Comparison of ENCODE assay signal across 28 cellular contexts in the genomic region with DNA sequence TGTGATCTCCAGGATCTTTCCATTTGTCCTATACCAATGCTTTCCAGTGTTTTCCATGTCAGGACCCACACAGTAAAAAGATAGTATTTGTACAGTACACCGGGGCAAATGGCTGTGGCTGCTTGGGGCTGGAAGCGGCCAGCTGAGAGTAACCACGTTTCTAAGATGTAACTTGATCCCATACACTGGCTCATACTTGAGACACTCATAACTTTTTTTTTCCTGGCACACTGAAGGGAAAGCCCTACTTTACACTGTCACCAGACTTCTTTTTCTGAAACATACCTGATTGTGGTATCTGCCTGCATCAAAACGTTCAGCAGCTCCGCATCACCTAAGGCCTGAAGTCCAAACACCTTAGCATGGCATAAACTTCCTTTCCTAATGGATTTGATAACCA. TPM values are rescaled to one million over a fixed set of nuclear protein-coding genes. Genes with fewer than 3 reads are reported as not detected.
DNase-seq lines count a peak whose midpoint lies in the region; ATAC-seq and TF ChIP-seq lines count a peak whose summit lies in the region.
"Had no signal": no experiment of that assay in that cellular context is flagged by ENCODE, and none has a peak within 500 bp of the region (broad histone marks: within the 10 kb centered on the region; RNA-seq: fewer than 3 reads in every experiment).

No MANE protein-coding gene starts in this region.

- H4K8ac ChIP-seq in IMR-90 (ENCODE audit: low read depth in 2 of 2, low read length in 2 of 2), result no peak overlapping the region

- no peak overlapping the region for H3K4me3 Mint-ChIP-seq in mesothelial cell of epicardium
- H3K4me3 Mint-ChIP-seq: naive thymus-derived CD4-positive, alpha-beta T cell; stimulated activated memory B cell treated with anti-CD40 and anti-IgM and Interleukin-4, amounts not matched to agents 10 μg/mL and 1 μg/mL and 100 μg/mL, for 72 hours had no signal

- intact Hi-C loops in IMR-90 (cut with micrococcal nuclease) (no loop called here), heart right ventricle (cut with DNase I) (no loop called here)

- H3K4me1 Mint-ChIP-seq in mesothelial cell of epicardium, result peaks cover 6% of the 10 kb centered on the region
- H3K4me1 Mint-ChIP-seq: stimulated activated memory B cell treated with anti-CD40 and anti-IgM and Interleukin-4, amounts not matched to agents 10 μg/mL and 1 μg/mL and 100 μg/mL, for 72 hours had no signal

- no peak overlapping the region for H2BK20ac ChIP-seq in IMR-90 (ENCODE audit: low read depth, low read length)

- no peak overlapping the region for H3K9ac ChIP-seq in IMR-90 (ENCODE audit: low read depth, low read length)

- H3K14ac ChIP-seq in IMR-90 (replicated peaks; ENCODE audit: low read depth, low read length), result no peak overlapping the region

- no peak overlapping the region for H3K56ac ChIP-seq in IMR-90 (ENCODE audit: extremely low read depth, insufficient read depth, low read length)

- CTCF ChIA-PET in IMR-90 (lab: Yijun Ruan, JAX), result no interaction called here

- DNase-seq in AG10803 (ENCODE audit: low read depth), result peak; percentile 28
- DNase-seq in IMR-90, result peak; percentile 82
- peak; percentile 81 for DNase-seq in choroid plexus epithelial cell (ENCODE audit: low read depth)
- DNase-seq in mesothelial cell of epicardium (ENCODE audit: low spot score in 2 of 2, unreplicated experiment in 2 of 2), result no peak
- DNase-seq in COLO668 (lab: John Stamatoyannopoulos, UW; ENCODE audit: unreplicated experiment), result no peak
- no peak for DNase-seq in SKM-1 treated with dmso at 0.1 percent for 144 hours (lab: John Stamatoyannopoulos, UW; ENCODE audit: unreplicated experiment)
- DNase-seq in NCI-H774 (lab: John Stamatoyannopoulos, UW), result no peak
- no peak for DNase-seq in heart right ventricle
- DNase-seq: activated CD4-positive, alpha-beta T cell treated with anti-CD3 and anti-CD28 coated beads, Interleukin-2, amount 50 U/mL, for 48 hours; activated CD4-positive, CD25-positive, alpha-beta regulatory T cell; activated CD8-positive, alpha-beta memory T cell treated with anti-CD3 and anti-CD28 coated beads, Interleukin-2, amount 50 U/mL, for 4 hours; activated effector memory CD4-positive, alpha-beta T cell treated with Interleukin-2 at 50 U/mL for 16 hours; cortex of kidney; foreskin keratinocyte; naive thymus-derived CD4-positive, alpha-beta T cell; NCI-H1092; NCI-H187 treated with DMSO at 0.1 percent for 48 hours; NCI-H345; OCI-M1; retina; stimulated activated CD4-positive, alpha-beta T cell treated with anti-CD3 and anti-CD28 coated beads, Interleukin-2, amount 100 ng/mL, for 48 hours; SW 1271; testis had no signal

- no peak overlapping the region for H2AK5ac ChIP-seq in IMR-90 (ENCODE audit: low read depth, low read length)

- BruUV-seq in IMR-90 (replicated peaks; lab: Mats Ljungman, UMichigan), result no TSS peak

- no peak for TF ChIP-seq RAD21 in IMR-90 (IDR thresholded peaks at IDR 0.05; ENCODE audit: low read length)

- no peaks in the 10 kb centered on the region for H3K27me3 Mint-ChIP-seq in mesothelial cell of epicardium (ENCODE audit: low read depth)
- H3K27me3 Mint-ChIP-seq: naive thymus-derived CD4-positive, alpha-beta T cell; stimulated activated memory B cell treated with anti-CD40 and anti-IgM and Interleukin-4, amounts not matched to agents 10 μg/mL and 1 μg/mL and 100 μg/mL, for 72 hours had no signal

- H4K5ac ChIP-seq in IMR-90 (ENCODE audit: low read depth, low read length), result no peak overlapping the region

- no peak overlapping the region for H2AFZ ChIP-seq in IMR-90 (replicated peaks; ENCODE audit: low read length, poor library complexity)
- H2AFZ ChIP-seq: hepatocyte had no signal

- no peaks in the 10 kb centered on the region for H3K27me3 ChIP-seq in IMR-90 (ENCODE audit: control insufficient read depth, insufficient read depth, low read length)
- H3K27me3 ChIP-seq in heart right ventricle, result no peaks in the 10 kb centered on the region
- H3K27me3 ChIP-seq: foreskin keratinocyte, hepatocyte, testis, vagina had no signal

- H2BK5ac ChIP-seq in IMR-90 (ENCODE audit: low read depth, low read length, poor library complexity, severe bottlenecking), result no peak overlapping the region

- ATAC-seq in IMR-90 (ENCODE audit: low read depth) (peak; percentile 90), heart right ventricle (no peak)
- ATAC-seq: foreskin keratinocyte; naive thymus-derived CD4-positive, alpha-beta T cell; Right ventricle myocardium inferior; stimulated activated memory B cell treated with anti-CD40 and anti-IgM and Interleukin-4, amounts not matched to agents 10 μg/mL and 1 μg/mL and 100 μg/mL, for 72 hours had no signal

- in situ Hi-C loops in IMR-90 (cut with MboI; ENCODE audit: low sequenced_read_pairs), result no loop called here

- no peak for TF ChIP-seq CTCF in AG10803 (conservative IDR thresholded peaks at IDR 0.05; ENCODE audit: low read length)
- no peak for TF ChIP-seq CTCF in IMR-90 (conservative IDR thresholded peaks at IDR 0.05; ENCODE audit: low read depth, low read length)
- TF ChIP-seq CTCF in choroid plexus epithelial cell (conservative IDR thresholded peaks at IDR 0.05; ENCODE audit: low read depth, low read length), result no peak
- no peak for TF ChIP-seq CTCF in mesothelial cell of epicardium (IDR thresholded peaks at IDR 0.05; ENCODE audit: unreplicated experiment)
- TF ChIP-seq CTCF in heart right ventricle (IDR thresholded peaks at IDR 0.05), result no peak

- no peak overlapping the region for H4K91ac ChIP-seq in IMR-90 (ENCODE audit: insufficient read depth, low read depth, low read length)

- 56% methylated on average over 3 of the region's 5 CpGs; no CpG with 5 or more reads in 1 of the 2 experiments for WGBS in IMR-90 (ENCODE audit: extremely low coverage in 2 of 2, insufficient read length in 1 of 2), 2 experiments
- 64 to 74% methylated on average over 5 of the region's 5 CpGs for WGBS in heart right ventricle, 2 donors

- dilution Hi-C loops in IMR-90 (cut with HindIII; ENCODE audit: low sequenced_read_pairs, unreplicated experiment), result no loop called here

- no peaks in the 10 kb centered on the region for H3K9me1 ChIP-seq in IMR-90 (ENCODE audit: insufficient read depth, low read length)

- H3K23ac ChIP-seq in IMR-90 (ENCODE audit: low read depth, low read length), result no peak overlapping the region

- no peak overlapping the region for H2BK120ac ChIP-seq in IMR-90 (ENCODE audit: low read depth, low read length)

- H2BK15ac ChIP-seq in IMR-90 (ENCODE audit: low read depth, low read length), result no peak overlapping the region

- peaks cover 44% of the 10 kb centered on the region for H3K36me3 Mint-ChIP-seq in mesothelial cell of epicardium

- H3K18ac ChIP-seq in IMR-90 (ENCODE audit: low read depth, low read length), result no peak overlapping the region

- H3K9me3 Mint-ChIP-seq in mesothelial cell of epicardium, result no peaks in the 10 kb centered on the region
- H3K9me3 Mint-ChIP-seq: CD14-positive monocyte; naive thymus-derived CD4-positive, alpha-beta T cell; stimulated activated memory B cell treated with anti-CD40 and anti-IgM and Interleukin-4, amounts not matched to agents 10 μg/mL and 1 μg/mL and 100 μg/mL, for 72 hours had no signal

- TF ChIP-seq POLR2A in IMR-90 (IDR thresholded peaks at IDR 0.05; ENCODE audit: low read depth, low read length), result no peak

- H3K4me3 ChIP-seq in AG10803 (ENCODE audit: low read length) (no peak overlapping the region), IMR-90 (ENCODE audit: insufficient read depth, low read depth, low read length) (no peak overlapping the region), choroid plexus epithelial cell (ENCODE audit: low read depth, low read length) (no peak overlapping the region), heart right ventricle (no peak overlapping the region)
- H3K4me3 ChIP-seq: hepatocyte, testis, vagina had no signal

- 0 out of 2 replicates have a peak, but pooled peaks cover 3% of the 10 kb centered on the region for H3K4me1 ChIP-seq in IMR-90 (ENCODE audit: control insufficient read depth, insufficient read depth, low read length)
- H3K4me1 ChIP-seq in heart right ventricle, result no peaks in the 10 kb centered on the region
- H3K4me1 ChIP-seq: foreskin keratinocyte, testis had no signal

- no peak overlapping the region for H2AK9ac ChIP-seq in IMR-90 (replicated peaks; ENCODE audit: low read depth, low read length, poor library complexity)

- POLR2A ChIA-PET in IMR-90 (lab: Charles Lee; ENCODE audit: unreplicated experiment), result no interaction called here

- H3K4ac ChIP-seq in IMR-90 (ENCODE audit: low read depth, low read length), result no peak overlapping the region

- H3K79me1 ChIP-seq in IMR-90 (ENCODE audit: low read depth in 1 of 2, low read length in 2 of 2), result peaks cover 0 to 9% of the 10 kb centered on the region in 2 experiments; a peak in 1 of 4 replicates

- H4K20me1 ChIP-seq in IMR-90 (ENCODE audit: insufficient read depth, low read length), result no peaks in the 10 kb centered on the region

- H3K36me3 ChIP-seq in IMR-90 (ENCODE audit: control insufficient read depth, insufficient read depth, low read length) (peaks cover 25% of the 10 kb centered on the region), heart right ventricle (peaks cover 0 to 100% (median 69%) of the 10 kb centered on the region in 9 donors)

- peak overlapping the region; percentile 31 for H3K27ac Mint-ChIP-seq in mesothelial cell of epicardium
- H3K27ac Mint-ChIP-seq: stimulated activated memory B cell treated with anti-CD40 and anti-IgM and Interleukin-4, amounts not matched to agents 10 μg/mL and 1 μg/mL and 100 μg/mL, for 72 hours had no signal

- H3K9me3 ChIP-seq in IMR-90 (ENCODE audit: control insufficient read depth, insufficient read depth, low read length) (no peaks in the 10 kb centered on the region), heart right ventricle (no peaks in the 10 kb centered on the region)
- H3K9me3 ChIP-seq: testis, vagina had no signal

- H3K27ac ChIP-seq in IMR-90 (ENCODE audit: insufficient read depth, low read length) (no peak overlapping the region), heart right ventricle (no peak overlapping the region)
- H3K27ac ChIP-seq: foreskin keratinocyte, hepatocyte, testis, vagina had no signal

- H3K4me2 ChIP-seq in IMR-90 (ENCODE audit: low read depth, low read length), result no peak overlapping the region
- H3K4me2 ChIP-seq: hepatocyte had no signal

TF ChIP-seq in IMR-90, 13 proteins besides CTCF, POLR2A, EP300 and RAD21 (continues in another document):
- TF ChIP-seq FOS (IDR thresholded peaks at IDR 0.05; ENCODE audit: low read depth, low read length), result no peak
- no peak for TF ChIP-seq CHD1 (IDR thresholded peaks at IDR 0.05; ENCODE audit: low read depth, low read length)
- TF ChIP-seq MAZ (IDR thresholded peaks at IDR 0.05; ENCODE audit: borderline replicate concordance, low read depth, low read length), result no peak

RNA-seq across cellular contexts. Expression of a gene that starts 21.6 kb away (rescaled TPM):
- total RNA-seq in IMR-90 (2012; rRNA removed) (16.3 and 18.1 TPM in 2 replicates), mesothelial cell of epicardium (71.6 to 77.8 TPM (median 77.4 TPM) in 3 replicates), heart right ventricle (100 to 1,000 TPM in 2 of 10 donors, 10 to 100 TPM in 8; 59.6 to 161 (median 92.0) TPM)
- polyA plus RNA-seq in IMR-90 (2012; rRNA removed) (8.1 and 9.0 TPM in 2 replicates), heart right ventricle (10 to 100 TPM; 36.9 to 48.2 TPM)
- polyA plus RNA-seq in IMR-90 (2012; cell fraction: cytosol; rRNA removed), result 5.3 and 6.3 TPM in 2 replicates
- polyA plus RNA-seq in IMR-90 (2012; cell fraction: nucleus; rRNA removed; ENCODE audit: low replicate concordance), result 8.3 and 19.1 TPM in 2 replicates

Comparison
In these comparisons a context has a peak if more than half of its experiments do, and no peak if none do; other contexts are left out.
1. DNase-seq: peak in AG10803 (single experiment), IMR-90 (single experiment) and choroid plexus epithelial cell (single experiment); none in mesothelial cell of epicardium (0 of 2), COLO668 (single experiment), SKM-1 treated with dmso at 0.1 percent for 144 hours (single experiment), NCI-H774 (single experiment) and heart right ventricle (0 of 2).